1 cellular context compared by ENCODE assay signal in the genomic region with DNA sequence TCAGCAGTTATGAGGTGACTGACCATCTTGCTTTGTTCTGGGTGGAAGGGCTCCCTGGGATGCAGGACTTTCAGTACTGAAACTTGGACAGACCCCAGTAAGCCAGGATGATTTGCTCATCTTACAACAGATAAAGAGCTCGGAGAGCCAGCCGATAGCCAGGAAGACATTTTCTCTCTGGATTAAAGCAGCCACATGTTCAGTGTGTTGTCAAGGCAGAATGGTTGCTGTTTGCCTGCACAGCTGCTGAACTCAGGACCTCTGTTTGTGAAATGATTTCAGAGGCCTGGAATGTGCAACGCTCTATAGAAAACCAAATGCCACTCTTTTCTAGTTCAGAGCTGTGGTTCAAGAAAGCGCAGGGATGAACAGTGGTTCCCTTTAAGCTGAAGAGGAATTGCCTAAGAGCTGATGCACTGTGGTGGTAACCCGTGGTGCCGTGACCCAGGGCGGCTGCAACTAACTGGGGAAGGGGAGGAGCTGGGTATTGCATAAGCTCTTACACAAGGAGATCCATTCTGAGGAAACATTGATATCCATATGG.
TF ChIP-seq lines count a peak whose summit lies in the region.

No MANE protein-coding gene starts in this region.

TF ChIP-seq in GM23338, 12 proteins besides CTCF, POLR2A, EP300 and RAD21 (continued from another document):
- TF ChIP-seq, protein P1, sequence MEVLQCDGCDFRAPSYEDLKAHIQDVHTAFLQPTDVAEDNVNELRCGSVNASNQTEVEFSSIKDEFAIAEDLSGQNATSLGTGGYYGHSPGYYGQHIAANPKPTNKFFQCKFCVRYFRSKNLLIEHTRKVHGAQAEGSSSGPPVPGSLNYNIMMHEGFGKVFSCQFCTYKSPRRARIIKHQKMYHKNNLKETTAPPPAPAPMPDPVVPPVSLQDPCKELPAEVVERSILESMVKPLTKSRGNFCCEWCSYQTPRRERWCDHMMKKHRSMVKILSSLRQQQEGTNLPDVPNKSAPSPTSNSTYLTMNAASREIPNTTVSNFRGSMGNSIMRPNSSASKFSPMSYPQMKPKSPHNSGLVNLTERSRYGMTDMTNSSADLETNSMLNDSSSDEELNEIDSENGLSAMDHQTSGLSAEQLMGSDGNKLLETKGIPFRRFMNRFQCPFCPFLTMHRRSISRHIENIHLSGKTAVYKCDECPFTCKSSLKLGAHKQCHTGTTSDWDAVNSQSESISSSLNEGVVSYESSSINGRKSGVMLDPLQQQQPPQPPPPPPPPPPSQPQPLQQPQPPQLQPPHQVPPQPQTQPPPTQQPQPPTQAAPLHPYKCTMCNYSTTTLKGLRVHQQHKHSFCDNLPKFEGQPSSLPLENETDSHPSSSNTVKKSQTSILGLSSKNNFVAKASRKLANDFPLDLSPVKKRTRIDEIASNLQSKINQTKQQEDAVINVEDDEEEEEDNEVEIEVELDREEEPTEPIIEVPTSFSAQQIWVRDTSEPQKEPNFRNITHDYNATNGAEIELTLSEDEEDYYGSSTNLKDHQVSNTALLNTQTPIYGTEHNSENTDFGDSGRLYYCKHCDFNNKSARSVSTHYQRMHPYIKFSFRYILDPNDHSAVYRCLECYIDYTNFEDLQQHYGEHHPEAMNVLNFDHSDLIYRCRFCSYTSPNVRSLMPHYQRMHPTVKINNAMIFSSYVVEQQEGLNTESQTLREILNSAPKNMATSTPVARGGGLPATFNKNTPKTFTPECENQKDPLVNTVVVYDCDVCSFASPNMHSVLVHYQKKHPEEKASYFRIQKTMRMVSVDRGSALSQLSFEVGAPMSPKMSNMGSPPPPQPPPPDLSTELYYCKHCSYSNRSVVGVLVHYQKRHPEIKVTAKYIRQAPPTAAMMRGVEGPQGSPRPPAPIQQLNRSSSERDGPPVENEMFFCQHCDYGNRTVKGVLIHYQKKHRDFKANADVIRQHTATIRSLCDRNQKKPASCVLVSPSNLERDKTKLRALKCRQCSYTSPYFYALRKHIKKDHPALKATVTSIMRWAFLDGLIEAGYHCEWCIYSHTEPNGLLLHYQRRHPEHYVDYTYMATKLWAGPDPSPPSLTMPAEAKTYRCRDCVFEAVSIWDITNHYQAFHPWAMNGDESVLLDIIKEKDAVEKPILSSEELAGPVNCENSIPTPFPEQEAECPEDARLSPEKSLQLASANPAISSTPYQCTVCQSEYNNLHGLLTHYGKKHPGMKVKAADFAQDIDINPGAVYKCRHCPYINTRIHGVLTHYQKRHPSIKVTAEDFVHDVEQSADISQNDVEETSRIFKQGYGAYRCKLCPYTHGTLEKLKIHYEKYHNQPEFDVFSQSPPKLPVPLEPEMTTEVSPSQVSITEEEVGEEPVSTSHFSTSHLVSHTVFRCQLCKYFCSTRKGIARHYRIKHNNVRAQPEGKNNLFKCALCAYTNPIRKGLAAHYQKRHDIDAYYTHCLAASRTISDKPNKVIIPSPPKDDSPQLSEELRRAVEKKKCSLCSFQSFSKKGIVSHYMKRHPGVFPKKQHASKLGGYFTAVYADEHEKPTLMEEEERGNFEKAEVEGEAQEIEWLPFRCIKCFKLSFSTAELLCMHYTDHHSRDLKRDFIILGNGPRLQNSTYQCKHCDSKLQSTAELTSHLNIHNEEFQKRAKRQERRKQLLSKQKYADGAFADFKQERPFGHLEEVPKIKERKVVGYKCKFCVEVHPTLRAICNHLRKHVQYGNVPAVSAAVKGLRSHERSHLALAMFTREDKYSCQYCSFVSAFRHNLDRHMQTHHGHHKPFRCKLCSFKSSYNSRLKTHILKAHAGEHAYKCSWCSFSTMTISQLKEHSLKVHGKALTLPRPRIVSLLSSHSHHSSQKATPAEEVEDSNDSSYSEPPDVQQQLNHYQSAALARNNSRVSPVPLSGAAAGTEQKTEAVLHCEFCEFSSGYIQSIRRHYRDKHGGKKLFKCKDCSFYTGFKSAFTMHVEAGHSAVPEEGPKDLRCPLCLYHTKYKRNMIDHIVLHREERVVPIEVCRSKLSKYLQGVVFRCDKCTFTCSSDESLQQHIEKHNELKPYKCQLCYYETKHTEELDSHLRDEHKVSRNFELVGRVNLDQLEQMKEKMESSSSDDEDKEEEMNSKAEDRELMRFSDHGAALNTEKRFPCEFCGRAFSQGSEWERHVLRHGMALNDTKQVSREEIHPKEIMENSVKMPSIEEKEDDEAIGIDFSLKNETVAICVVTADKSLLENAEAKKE (CRISPR knock-in tag; IDR thresholded peaks at IDR 0.05) = no peak
- TF ChIP-seq POLR2AphosphoS5 (IDR thresholded peaks at IDR 0.05; ENCODE audit: low read depth) = no peak
- TF ChIP-seq EZH2phosphoT487 (IDR thresholded peaks at IDR 0.05; ENCODE audit: unreplicated experiment) = no peak
- TF ChIP-seq STAT1 (IDR thresholded peaks at IDR 0.05; ENCODE audit: unreplicated experiment) = no peak
